ENCODE assay signal across 8 cellular contexts in genomic region chr17:41665566-41666335, GRCh38. TPM values are rescaled to one million over a fixed set of nuclear protein-coding genes. Genes with fewer than 3 reads are reported as not detected.
A peak's percentile ranks its signal among the peaks of the same experiment; 100 is the strongest.
DNase-seq lines count a peak whose midpoint lies in the region; ATAC-seq and TF ChIP-seq lines count a peak whose summit lies in the region.

No MANE protein-coding gene starts in this region.

- H2AFZ ChIP-seq in DND-41 (ENCODE audit: low read depth, low read length) = peak overlapping the region; percentile 93
- peak overlapping the region; percentile 81 for H2AFZ ChIP-seq in neural cell (ENCODE audit: low read depth, low read length)

- no peaks in the 10 kb centered on the region for H3K9me3 Mint-ChIP-seq in stimulated activated naive CD8-positive, alpha-beta T cell treated with anti-CD3 and anti-CD28 coated beads, Interleukin-15, amount 100 ng/mL, for 72 hours

- TF ChIP-seq RAD21 in neural cell (conservative IDR thresholded peaks at IDR 0.05) = peak; percentile 70

- H3K4me2 ChIP-seq in DND-41 (ENCODE audit: insufficient read depth, low read length) (peak overlapping the region; percentile 83), neural cell (ENCODE audit: low read length) (peak overlapping the region; percentile 37)

- TF ChIP-seq CTCF in DND-41 (IDR thresholded peaks at IDR 0.05; ENCODE audit: borderline replicate concordance, extremely low read depth, low read length, poor library complexity, severe bottlenecking) (peak; percentile 94), LNCaP clone FGC (IDR thresholded peaks at IDR 0.05; ENCODE audit: control insufficient read depth, extremely low read depth, insufficient read depth) (peak; percentile 99), neural cell (IDR thresholded peaks at IDR 0.05; ENCODE audit: poor library complexity, severe bottlenecking) (peak; percentile 99)

- peak overlapping the region; percentile 95 to 97 for H3K27ac Mint-ChIP-seq in stimulated activated naive CD8-positive, alpha-beta T cell treated with anti-CD3 and anti-CD28 coated beads, Interleukin-15, amount 100 ng/mL, for 72 hours

- peak; percentile 89 for ATAC-seq in DND-41 (ENCODE audit: insufficient read depth, low read depth)
- peak; percentile 84 for ATAC-seq in stimulated activated naive CD8-positive, alpha-beta T cell treated with anti-CD3 and anti-CD28 coated beads, Interleukin-15, amount 100 ng/mL, for 72 hours

- H3K79me2 ChIP-seq in DND-41 (ENCODE audit: insufficient read depth, low read length) = no peaks in the 10 kb centered on the region
- H3K79me2 ChIP-seq in neural cell (replicated peaks; ENCODE audit: insufficient read depth, low read length) = no peaks in the 10 kb centered on the region

- no peaks in the 10 kb centered on the region for H4K20me1 ChIP-seq in DND-41 (ENCODE audit: insufficient read depth, low read length)
- no peaks in the 10 kb centered on the region for H4K20me1 ChIP-seq in neural cell (ENCODE audit: insufficient read depth)

- no peak for TF ChIP-seq EP300 in neural cell (conservative IDR thresholded peaks at IDR 0.05; ENCODE audit: poor library complexity, severe bottlenecking)

- H3K36me3 ChIP-seq in DND-41 (ENCODE audit: insufficient read depth, low read length) (no peaks in the 10 kb centered on the region), neural cell (ENCODE audit: insufficient read depth, low read length) (no peaks in the 10 kb centered on the region)

- H3K27me3 ChIP-seq in DND-41 (ENCODE audit: insufficient read depth, low read length, poor library complexity) (peaks cover 5% of the 10 kb centered on the region), neural cell (ENCODE audit: insufficient read depth, low read depth, low read length) (no peaks in the 10 kb centered on the region)

- H3K4me1 ChIP-seq in DND-41 (ENCODE audit: insufficient read depth, low read length) = peaks cover 26% of the 10 kb centered on the region

- peak overlapping the region; percentile 75 for H3K27ac ChIP-seq in DND-41 (ENCODE audit: low read length)
- H3K27ac ChIP-seq in neural cell (ENCODE audit: low read length) = peak overlapping the region; percentile 87

- H3F3A ChIP-seq in neural cell (ENCODE audit: insufficient read depth, low read length, poor library complexity, severe bottlenecking) = no peaks in the 10 kb centered on the region

- no peaks in the 10 kb centered on the region for H3K9me3 ChIP-seq in DND-41 (ENCODE audit: insufficient read depth, low read length, severe bottlenecking)
- H3K9me3 ChIP-seq in neural cell (ENCODE audit: low read length) = no peaks in the 10 kb centered on the region

- H3K9ac ChIP-seq in DND-41 (ENCODE audit: low read depth, low read length) (peak overlapping the region; percentile 54), neural cell (ENCODE audit: low read length) (peak overlapping the region; percentile 70)

- H3K4me3 ChIP-seq in DND-41 (ENCODE audit: low read depth in 1 of 2, low read length in 2 of 2) (peak overlapping the region; percentile 5 to 55; a peak in 3 of 4 replicates), LNCaP clone FGC (ENCODE audit: low read depth, low read length) (peak overlapping the region; percentile 42), neural cell (ENCODE audit: low read length) (peak overlapping the region; percentile 56)

- H3K4me3 Mint-ChIP-seq in stimulated activated naive CD8-positive, alpha-beta T cell treated with anti-CD3 and anti-CD28 coated beads, Interleukin-15, amount 100 ng/mL, for 72 hours = peak overlapping the region; percentile 82

- no peaks in the 10 kb centered on the region for H3K9me2 ChIP-seq in neural cell (ENCODE audit: insufficient read depth, low read length)

- DNase-seq in DND-41 (peak; percentile 87), GOT3 (lab: John Stamatoyannopoulos, UW) (peak; percentile 40), LNCaP clone FGC (ENCODE audit: low read depth) (peak; percentile 56), RPMI8226 (peak; percentile 97), fibroblast of the conjunctiva (ENCODE audit: low read depth) (peak; percentile 69)
- peak; percentile 83 for DNase-seq in activated T-helper 9 cell treated with anti-CD3 and anti-CD28 coated beads, Interleukin-2, amount 50 U/mL, for 16 hours (ENCODE audit: low read depth)
- peak; percentile 93 to 95 for DNase-seq in stimulated activated naive CD8-positive, alpha-beta T cell treated with anti-CD3 and anti-CD28 coated beads, Interleukin-15, amount 100 ng/mL, for 72 hours

- H3K27me3 Mint-ChIP-seq in stimulated activated naive CD8-positive, alpha-beta T cell treated with anti-CD3 and anti-CD28 coated beads, Interleukin-15, amount 100 ng/mL, for 72 hours = no peaks in the 10 kb centered on the region

- peaks cover 70% of the 10 kb centered on the region for H3K4me1 Mint-ChIP-seq in stimulated activated naive CD8-positive, alpha-beta T cell treated with anti-CD3 and anti-CD28 coated beads, Interleukin-15, amount 100 ng/mL, for 72 hours

TF ChIP-seq in neural cell, 6 proteins besides CTCF, POLR2A, EP300 and RAD21:
- TF ChIP-seq REST (IDR thresholded peaks at IDR 0.05; ENCODE audit: borderline replicate concordance) = peak; percentile 82
- TF ChIP-seq SMC3 (conservative IDR thresholded peaks at IDR 0.05; ENCODE audit: poor library complexity) = peak; percentile 83
- no peak for TF ChIP-seq EZH2 (IDR thresholded peaks at IDR 0.05; ENCODE audit: borderline replicate concordance, insufficient read depth, low read length, poor library complexity, severe bottlenecking)
- TF ChIP-seq TAF1 (IDR thresholded peaks at IDR 0.05; ENCODE audit: low read depth) = no peak
- peak; percentile 40 for TF ChIP-seq MXI1 (conservative IDR thresholded peaks at IDR 0.05; ENCODE audit: poor library complexity, severe bottlenecking)
- peak; percentile 87 for TF ChIP-seq POLR2AphosphoS5 (IDR thresholded peaks at IDR 0.05)
TF ChIP-seq in neural cell: peak in this region for 4.

RNA-seq across cellular contexts. Expression of gene EIF1, which starts 22.9 kb away (rescaled TPM):
- polyA plus RNA-seq in neural cell = 257 and 258 TPM in 2 replicates
- 199 and 224 TPM in 2 replicates for polyA minus RNA-seq in neural cell

RNA-seq across cellular contexts. Expression of gene KRT17, which starts 41.4 kb away (rescaled TPM):
- polyA plus RNA-seq in neural cell = 0.78 TPM in 1 of 2 replicates, not detected in the other
- not detected in 2 replicates for polyA minus RNA-seq in neural cell

RNA-seq across cellular contexts. Expression of gene GAST, which starts 46.4 kb away (rescaled TPM):
- polyA plus RNA-seq in neural cell = not detected in 2 replicates
- polyA minus RNA-seq in neural cell = not detected in 2 replicates

RNA-seq across cellular contexts. Expression of gene KRT16, which starts 53.2 kb away (rescaled TPM):
- not detected in 2 replicates for polyA plus RNA-seq in neural cell
- not detected in 2 replicates for polyA minus RNA-seq in neural cell

Comparison
In these comparisons a context has a peak if more than half of its experiments do, and no peak if none do; other contexts are left out.
1. Peak in every context shown above with its lines: DNase-seq, ATAC-seq, H3K4me3 ChIP-seq and H3K27ac ChIP-seq.
2. DNase-seq: peak in every context shown above with its lines; median percentile 97 in RPMI8226; 94 in stimulated activated naive CD8-positive, alpha-beta T cell treated with anti-CD3 and anti-CD28 coated beads, Interleukin-15, amount 100 ng/mL, for 72 hours; 87 in DND-41; 83 in activated T-helper 9 cell treated with anti-CD3 and anti-CD28 coated beads, Interleukin-2, amount 50 U/mL, for 16 hours; 69 in fibroblast of the conjunctiva; 56 in LNCaP clone FGC; 40 in GOT3.